30 cellular contexts compared by ENCODE assay signal in genomic region chr3:179302111-179302510, GRCh38.
"Had no signal": no experiment of that assay in that cellular context is flagged by ENCODE, and none has a peak within 500 bp of the region (broad histone marks: within the 10 kb centered on the region; RNA-seq: fewer than 3 reads in every experiment).

No MANE protein-coding gene starts in this region.

- H3K9me3 ChIP-seq: ovary, psoas muscle, right lobe of liver, sigmoid colon, suprapubic skin, testis, tibial artery, transverse colon, upper lobe of right lung, vagina had no signal

- H2AFZ ChIP-seq: neural progenitor cell, parathyroid adenoma had no signal

- H3K27me3 Mint-ChIP-seq: progenitor cell of endocrine pancreas; stimulated activated memory B cell treated with anti-CD40 and anti-IgM and Interleukin-4, amounts not matched to agents 10 μg/mL and 1 μg/mL and 100 μg/mL, for 72 hours; type B pancreatic cell had no signal

- FAIRE-seq: small intestine, urothelium cell line had no signal

- H3K9me3 Mint-ChIP-seq: natural killer cell; stimulated activated memory B cell treated with anti-CD40 and anti-IgM and Interleukin-4, amounts not matched to agents 10 μg/mL and 1 μg/mL and 100 μg/mL, for 72 hours; stimulated activated naive CD8-positive, alpha-beta T cell treated with anti-CD3 and anti-CD28 coated beads, Interleukin-15, amount 100 ng/mL, for 72 hours had no signal

- H3K4me3 Mint-ChIP-seq: natural killer cell; nephron; neural progenitor cell; stimulated activated memory B cell treated with anti-CD40 and anti-IgM and Interleukin-4, amounts not matched to agents 10 μg/mL and 1 μg/mL and 100 μg/mL, for 72 hours; stimulated activated naive CD8-positive, alpha-beta T cell treated with anti-CD3 and anti-CD28 coated beads, Interleukin-15, amount 100 ng/mL, for 72 hours; type B pancreatic cell had no signal

- H3K27me3 ChIP-seq: neural progenitor cell, ovary, right lobe of liver, sigmoid colon, suprapubic skin, testis, tibial artery, transverse colon, upper lobe of right lung, vagina had no signal

- H3K4me3 ChIP-seq: neural progenitor cell, ovary, psoas muscle, right lobe of liver, sigmoid colon, suprapubic skin, testis, tibial artery, transverse colon, upper lobe of right lung, vagina had no signal

- H3K4me2 ChIP-seq: neural progenitor cell had no signal

- H3K4me1 Mint-ChIP-seq: natural killer cell; neural progenitor cell; stimulated activated naive CD8-positive, alpha-beta T cell treated with anti-CD3 and anti-CD28 coated beads, Interleukin-15, amount 100 ng/mL, for 72 hours had no signal

- H3K4me1 ChIP-seq: parathyroid adenoma, psoas muscle, right lobe of liver, sigmoid colon, suprapubic skin, testis, tibial artery, transverse colon, upper lobe of right lung, vagina had no signal

- H3K27ac Mint-ChIP-seq: natural killer cell; neural progenitor cell; progenitor cell of endocrine pancreas; stimulated activated memory B cell treated with anti-CD40 and anti-IgM and Interleukin-4, amounts not matched to agents 10 μg/mL and 1 μg/mL and 100 μg/mL, for 72 hours; stimulated activated naive CD8-positive, alpha-beta T cell treated with anti-CD3 and anti-CD28 coated beads, Interleukin-15, amount 100 ng/mL, for 72 hours; type B pancreatic cell had no signal

- H3K36me3 Mint-ChIP-seq: natural killer cell; neural progenitor cell; stimulated activated memory B cell treated with anti-CD40 and anti-IgM and Interleukin-4, amounts not matched to agents 10 μg/mL and 1 μg/mL and 100 μg/mL, for 72 hours; type B pancreatic cell had no signal

- DNase-seq: natural killer cell; occipital lobe; ovary; posterior cingulate gyrus; psoas muscle; right cardiac atrium; right lobe of liver; sigmoid colon; small intestine; stimulated activated CD4-positive, alpha-beta T cell treated with anti-CD3 and anti-CD28 coated beads, Interleukin-15, amount 100 ng/mL, for 24 hours; stimulated activated CD4-positive, alpha-beta T cell treated with anti-CD3 and anti-CD28 coated beads, Interleukin-2, amount 100 ng/mL, for 24 hours; stimulated activated CD4-positive, alpha-beta T cell treated with anti-CD3 and anti-CD28 coated beads, Interleukin-2, amount 100 ng/mL, for 48 hours; stimulated activated CD4-positive, alpha-beta T cell treated with anti-CD3 and anti-CD28 coated beads, Interleukin-4, amount 100 ng/mL, for 24 hours; stimulated activated naive CD4-positive, alpha-beta T cell; stimulated activated naive CD8-positive, alpha-beta T cell treated with anti-CD3 and anti-CD28 coated beads, Interleukin-15, amount 100 ng/mL, for 72 hours; stimulated activated naive CD8-positive, alpha-beta T cell treated with anti-CD3 and anti-CD28 coated beads, Interleukin-15, Interleukin-2, amounts not matched to agents 100 U/mL and 50 U/mL, for 24 hours; substantia nigra; testis; tibial artery; transverse colon; upper lobe of right lung had no signal

- H3K36me3 ChIP-seq: neural progenitor cell, ovary, right lobe of liver, sigmoid colon, suprapubic skin, tibial artery, transverse colon, upper lobe of right lung, vagina had no signal

- H3K79me2 ChIP-seq: parathyroid adenoma had no signal

- ATAC-seq: natural killer cell; psoas muscle; right cardiac atrium; right lobe of liver; stimulated activated memory B cell treated with anti-CD40 and anti-IgM and Interleukin-4, amounts not matched to agents 10 μg/mL and 1 μg/mL and 100 μg/mL, for 72 hours; stimulated activated naive CD8-positive, alpha-beta T cell treated with anti-CD3 and anti-CD28 coated beads, Interleukin-15, amount 100 ng/mL, for 72 hours; stimulated activated naive CD8-positive, alpha-beta T cell treated with anti-CD3 and anti-CD28 coated beads, Interleukin-15, Interleukin-2, amounts not matched to agents 100 U/mL and 50 U/mL, for 24 hours; upper lobe of right lung had no signal

- H3K9ac ChIP-seq: neural progenitor cell, parathyroid adenoma had no signal

- H3K27ac ChIP-seq: neural progenitor cell, ovary, parathyroid adenoma, psoas muscle, right lobe of liver, sigmoid colon, suprapubic skin, tibial artery, transverse colon, upper lobe of right lung, vagina had no signal
